Comparison of ENCODE assay signal across 3 cellular contexts in genomic region chr11:18681949-18682348, GRCh38. TPM values are rescaled to one million over a fixed set of nuclear protein-coding genes. Genes with fewer than 3 reads are reported as not detected.
"Had no signal": no experiment of that assay in that cellular context is flagged by ENCODE, and none has a peak within 500 bp of the region (broad histone marks: within the 10 kb centered on the region; RNA-seq: fewer than 3 reads in every experiment).

No MANE protein-coding gene starts in this region.

RNA-seq across cellular contexts. Expression of gene TMEM86A, which starts 16.6 kb away (rescaled TPM):
- total RNA-seq: NCI-H460 had no signal

RNA-seq across cellular contexts. Expression of gene IGSF22, which starts 44.0 kb away (rescaled TPM):
- total RNA-seq: ascending aorta, NCI-H460, Peyer's patch had no signal
